ENCODE assay signal across 1 cellular context in genomic region chr11:134207538-134208239, GRCh38.
TF ChIP-seq lines count a peak whose summit lies in the region.

No MANE protein-coding gene starts in this region.

TF ChIP-seq in HCT116, 20 proteins besides CTCF, POLR2A, EP300 and RAD21 (continued from another document):
- no peak for TF ChIP-seq MAX (IDR thresholded peaks at IDR 0.05)
- no peak for TF ChIP-seq CBX3 (IDR thresholded peaks at IDR 0.05; ENCODE audit: low read depth)
- TF ChIP-seq REST (IDR thresholded peaks at IDR 0.05; ENCODE audit: low read depth): no peak
- TF ChIP-seq SRF (IDR thresholded peaks at IDR 0.05; ENCODE audit: low read depth): no peak
- no peak for TF ChIP-seq EZH2 (IDR thresholded peaks at IDR 0.05)
- no peak for TF ChIP-seq EGR1 (IDR thresholded peaks at IDR 0.05; ENCODE audit: low read depth)
- TF ChIP-seq POLR2AphosphoS5 (IDR thresholded peaks at IDR 0.05; ENCODE audit: low read depth, low read length): no peak
- no peak for TF ChIP-seq SIN3A (IDR thresholded peaks at IDR 0.05; ENCODE audit: low read depth)
- TF ChIP-seq FOSL1 (IDR thresholded peaks at IDR 0.05; ENCODE audit: low read depth): no peak
- TF ChIP-seq EZH2phosphoT487 (IDR thresholded peaks at IDR 0.05; ENCODE audit: borderline replicate concordance): no peak
- TF ChIP-seq SP1 (IDR thresholded peaks at IDR 0.05; ENCODE audit: low read depth): no peak
- TF ChIP-seq ZBTB33 (IDR thresholded peaks at IDR 0.05; ENCODE audit: extremely low read depth, insufficient replicate concordance, low read length): no peak
- no peak for TF ChIP-seq TCF7L2 (IDR thresholded peaks at IDR 0.05; ENCODE audit: borderline replicate concordance, extremely low read depth, insufficient read depth, insufficient read length)
- no peak for TF ChIP-seq CEBPB (IDR thresholded peaks at IDR 0.05; ENCODE audit: low read depth)
- TF ChIP-seq ZFX (IDR thresholded peaks at IDR 0.05): no peak
